Comparison of ENCODE assay signal across 1 cellular context in genomic region chrX:5650904-5651303, GRCh38.
TF ChIP-seq lines count a peak whose summit lies in the region.

No MANE protein-coding gene starts in this region.

TF ChIP-seq in GM23338, 12 proteins besides CTCF, POLR2A, EP300 and RAD21 (continued from another document):
- TF ChIP-seq ETS1 (IDR thresholded peaks at IDR 0.05) = no peak
- no peak for TF ChIP-seq EZH2 (IDR thresholded peaks at IDR 0.05; ENCODE audit: low read depth, unreplicated experiment)
- TF ChIP-seq EZH2phosphoT487 (IDR thresholded peaks at IDR 0.05; ENCODE audit: unreplicated experiment) = no peak
